Comparison of ENCODE assay signal across 8 cellular contexts in genomic region chr17:81034779-81035388, GRCh38. TPM values are rescaled to one million over a fixed set of nuclear protein-coding genes. Genes with fewer than 3 reads are reported as not detected.
DNase-seq lines count a peak whose midpoint lies in the region; ATAC-seq lines count a peak whose summit lies in the region.

TSS of gene BAIAP2 (plus strand) at chr17:81035151. CDS start at chr17:81035255, 104 bp downstream.

- peak within 1 kb of the TSS in 3 of 11 experiments; percentile 14 to 52 (median 32); a peak in 5 of 22 replicates for H3K27ac ChIP-seq in BLaER1 treated with 17β-estradiol and CSF1 and Interleukin-3, amounts not matched to agents 10 nM and 100 nM
- H3K27ac ChIP-seq in mesendoderm (ENCODE audit: low read depth, low read length), result no peak within 1 kb of the TSS

- H3K4me1 ChIP-seq in BLaER1 treated with 17β-estradiol and CSF1 and Interleukin-3, amounts not matched to agents 10 nM and 100 nM, result peaks cover 26 to 58% (median 44%) of the 10 kb centered on the region in 10 experiments
- H3K4me1 ChIP-seq in endocrine pancreas (ENCODE audit: control insufficient read depth, insufficient read depth, low read length) (no peaks in the 10 kb centered on the region), mesendoderm (ENCODE audit: control insufficient read depth, low read depth, low read length) (no peaks in the 10 kb centered on the region)

- peaks cover 4 to 93% (median 45%) of the 10 kb centered on the region in 11 experiments; a peak in 20 of 22 replicates for H4K20me1 ChIP-seq in BLaER1 treated with 17β-estradiol and CSF1 and Interleukin-3, amounts not matched to agents 10 nM and 100 nM

- peak within 1 kb of the TSS; percentile 61 to 84 (median 70) for H3K4me3 ChIP-seq in BLaER1 treated with 17β-estradiol and CSF1 and Interleukin-3, amounts not matched to agents 10 nM and 100 nM
- H3K4me3 ChIP-seq in endocrine pancreas (ENCODE audit: control insufficient read depth, insufficient read depth, low read length), result peak within 1 kb of the TSS; percentile 60
- peak within 1 kb of the TSS; percentile 82 for H3K4me3 ChIP-seq in mesendoderm (ENCODE audit: low read length)

- H4K5ac ChIP-seq in mesendoderm (ENCODE audit: low read length), result no peak within 1 kb of the TSS

- no peak within 1 kb of the TSS for H2BK15ac ChIP-seq in mesendoderm (replicated peaks; ENCODE audit: low read depth)

- H2BK5ac ChIP-seq in mesendoderm (ENCODE audit: low read length), result no peak within 1 kb of the TSS

- H3K23ac ChIP-seq in mesendoderm (ENCODE audit: low read length), result no peak within 1 kb of the TSS

- H3K18ac ChIP-seq in mesendoderm (ENCODE audit: low read length), result peak within 1 kb of the TSS; percentile 45

- H3K79me2 ChIP-seq in mesendoderm (ENCODE audit: control insufficient read depth, insufficient read depth, low read length), result no peaks in the 10 kb centered on the region

- no peak within 1 kb of the TSS for H2BK120ac ChIP-seq in mesendoderm (ENCODE audit: low read depth, low read length)

- peak within 1 kb of the TSS; percentile 42 to 83 (median 68); a peak in 21 of 22 replicates for H3K9ac ChIP-seq in BLaER1 treated with 17β-estradiol and CSF1 and Interleukin-3, amounts not matched to agents 10 nM and 100 nM
- H3K9ac ChIP-seq in endocrine pancreas (ENCODE audit: control insufficient read depth, insufficient read depth, low read length) (peak within 1 kb of the TSS; percentile 73), mesendoderm (ENCODE audit: low read length) (peak within 1 kb of the TSS; percentile 77)

- peak within 1 kb of the TSS; percentile 89 for H3K56ac ChIP-seq in mesendoderm (ENCODE audit: low read length)

- H3K79me1 ChIP-seq in mesendoderm (ENCODE audit: low read length), result peaks cover 9% of the 10 kb centered on the region

- no peaks in the 10 kb centered on the region for H3K9me3 ChIP-seq in BLaER1 treated with 17β-estradiol and CSF1 and Interleukin-3, amounts not matched to agents 10 nM and 100 nM (replicated peaks in 1 of 11)
- no peaks in the 10 kb centered on the region for H3K9me3 ChIP-seq in endocrine pancreas (ENCODE audit: control insufficient read depth, low read length)

- peaks cover 0 to 18% (median 0%) of the 10 kb centered on the region in 11 experiments; a peak in 3 of 22 replicates for H3K36me3 ChIP-seq in BLaER1 treated with 17β-estradiol and CSF1 and Interleukin-3, amounts not matched to agents 10 nM and 100 nM
- H3K36me3 ChIP-seq in endocrine pancreas (ENCODE audit: control insufficient read depth, insufficient read depth, low read length), result no peaks in the 10 kb centered on the region
- no peaks in the 10 kb centered on the region for H3K36me3 ChIP-seq in mesendoderm (ENCODE audit: control insufficient read depth, insufficient read depth, low read length)

- no peak within 1 kb of the TSS for H4K8ac ChIP-seq in mesendoderm (ENCODE audit: low read depth, low read length)

- peak; percentile 68 for ATAC-seq in GM19372 (IDR thresholded peaks at IDR 0.05; ENCODE audit: low read depth, unreplicated experiment)

- WGBS in mesendoderm (ENCODE audit: extremely low coverage, insufficient coverage, low lambda C conversion rate), result no CpG with 5 or more reads among the region's 76 CpGs

- H2AK5ac ChIP-seq in mesendoderm (ENCODE audit: low read length), result no peak within 1 kb of the TSS

- DNase-seq in HT-29 (ENCODE audit: low spot score) (peak; percentile 92), NOMO-1 (lab: John Stamatoyannopoulos, UW; ENCODE audit: unreplicated experiment in 2 of 2) (peak; percentile 79 to 95), mesendoderm (peak; percentile 96)
- peak; percentile 98 for DNase-seq in activated CD8-positive, alpha-beta memory T cell treated with anti-CD3 and anti-CD28 coated beads, Interleukin-2, amount 50 U/mL, for 1 hour (ENCODE audit: extremely low read depth)
- peak; percentile 98 for DNase-seq in stimulated activated CD8-positive, alpha-beta memory T cell treated with anti-CD3 and anti-CD28 coated beads, Interleukin-12 subunit alpha, Interleukin-12 subunit beta, amount 100 ng/mL, for 1 hour (ENCODE audit: low read depth)

- no peak within 1 kb of the TSS for H3K4ac ChIP-seq in mesendoderm (ENCODE audit: low read depth, low read length)

- peaks cover 77 to 97% (median 96%) of the 10 kb centered on the region in 11 experiments for H3K27me3 ChIP-seq in BLaER1 treated with 17β-estradiol and CSF1 and Interleukin-3, amounts not matched to agents 10 nM and 100 nM
- H3K27me3 ChIP-seq in endocrine pancreas (ENCODE audit: control insufficient read depth, insufficient read depth, low read length) (no peaks in the 10 kb centered on the region), mesendoderm (ENCODE audit: insufficient read depth, low read length, poor library complexity) (no peaks in the 10 kb centered on the region)

- H3K4me2 ChIP-seq in BLaER1 treated with 17β-estradiol and CSF1 and Interleukin-3, amounts not matched to agents 10 nM and 100 nM, result peak within 1 kb of the TSS; percentile 94 to 100 (median 98)
- peak within 1 kb of the TSS; percentile 64 for H3K4me2 ChIP-seq in mesendoderm (ENCODE audit: low read length)

RNA-seq across cellular contexts. Expression of gene BAIAP2, which starts in this region (rescaled TPM):
- total RNA-seq in HT-29 (2014; rRNA removed; shearing (Covaris generic)), result 93.8 and 105 TPM in 2 replicates
- polyA plus RNA-seq in mesendoderm (2013, experiment 1 of 2), result 12.3 TPM
- 11.6 TPM for polyA plus RNA-seq in mesendoderm (2013, experiment 2 of 2)
